Comparison of ENCODE assay signal across 8 cellular contexts in genomic region chrX:11724122-11725017, GRCh38. TPM values are rescaled to one million over a fixed set of nuclear protein-coding genes. Genes with fewer than 3 reads are reported as not detected.
DNase-seq lines count a peak whose midpoint lies in the region; ATAC-seq and TF ChIP-seq lines count a peak whose summit lies in the region.

No MANE protein-coding gene starts in this region.

- WGBS in hepatocyte (ENCODE audit: low lambda C conversion rate, missing lambda C conversion rate) = 59% methylated on average over 7 of the region's 7 CpGs

- CTCF ChIA-PET in activated CD8-positive, alpha-beta T cell treated with anti-CD3 and anti-CD28 coated beads, Interleukin-2, amount 10 ng/mL, durations not matched to agents 7 days and 5 days (lab: Charles Lee) = interaction anchor here (0.8 to 1.3 kb wide), 4 partner anchors 18 to 251 kb away, joined by 3 read pairs; no protein-coding TSS in a partner anchor

- H3K36me3 ChIP-seq in hepatocyte (replicated peaks; ENCODE audit: insufficient read depth, low read depth) = no peaks in the 10 kb centered on the region

- no peaks in the 10 kb centered on the region for H3K9me2 ChIP-seq in hepatocyte (replicated peaks; ENCODE audit: insufficient read depth)

- H3K27me3 ChIP-seq in hepatocyte = no peaks in the 10 kb centered on the region

- no peak overlapping the region for H3K4me3 ChIP-seq in hepatocyte

- H3K27ac ChIP-seq in 22Rv1 (no peak overlapping the region), hepatocyte (no peak overlapping the region)

- DNase-seq in DMS53 treated with DMSO at 0.1 percent for 48 hours (lab: John Stamatoyannopoulos, UW; ENCODE audit: unreplicated experiment) (peak; percentile 15), HT1080 (ENCODE audit: low read depth) (peak; percentile 7), hepatocyte (ENCODE audit: low spot score) (peak; percentile 13), superior temporal gyrus (ENCODE audit: extremely low spot score) (peak; percentile 38), KG1 (lab: John Stamatoyannopoulos, UW) (no peak)
- DNase-seq in activated CD8-positive, alpha-beta T cell treated with anti-CD3 and anti-CD28 coated beads, Interleukin-2, amount 10 ng/mL, durations not matched to agents 7 days and 5 days = peak; percentile 23
- DNase-seq in activated T-cell treated with anti-CD3 and anti-CD28 coated beads, Interleukin-2, amount 50 U/mL, for 1 hour = no peak

- POLR2A ChIA-PET in activated CD8-positive, alpha-beta T cell treated with anti-CD3 and anti-CD28 coated beads, Interleukin-2, amount 10 ng/mL, durations not matched to agents 7 days and 5 days (lab: Charles Lee) = no interaction called here

- TF ChIP-seq CTCF in 22Rv1 (IDR thresholded peaks at IDR 0.05) (peak; percentile 77), hepatocyte (IDR thresholded peaks at IDR 0.05; ENCODE audit: poor library complexity) (peak; percentile 60)

- H3K4me2 ChIP-seq in hepatocyte = no peak overlapping the region

- no peaks in the 10 kb centered on the region for H3K9me3 ChIP-seq in hepatocyte (ENCODE audit: low read depth)

- no peak overlapping the region for H3K4me3 Mint-ChIP-seq in activated CD8-positive, alpha-beta T cell treated with anti-CD3 and anti-CD28 coated beads, Interleukin-2, amount 10 ng/mL, durations not matched to agents 7 days and 5 days

- H2AFZ ChIP-seq in hepatocyte = no peak overlapping the region

- ATAC-seq in activated CD8-positive, alpha-beta T cell treated with anti-CD3 and anti-CD28 coated beads, Interleukin-2, amount 10 ng/mL, durations not matched to agents 7 days and 5 days = no peak

- no peaks in the 10 kb centered on the region for H3K36me3 Mint-ChIP-seq in activated CD8-positive, alpha-beta T cell treated with anti-CD3 and anti-CD28 coated beads, Interleukin-2, amount 10 ng/mL, durations not matched to agents 7 days and 5 days (ENCODE audit: low read depth)

- H3K79me2 ChIP-seq in hepatocyte = no peaks in the 10 kb centered on the region

- H3K9me3 Mint-ChIP-seq in activated CD8-positive, alpha-beta T cell treated with anti-CD3 and anti-CD28 coated beads, Interleukin-2, amount 10 ng/mL, durations not matched to agents 7 days and 5 days (ENCODE audit: insufficient read depth) = no peaks in the 10 kb centered on the region

- no peaks in the 10 kb centered on the region for H4K20me1 ChIP-seq in hepatocyte (ENCODE audit: insufficient read depth, poor library complexity, severe bottlenecking)

- no peaks in the 10 kb centered on the region for H3K4me1 ChIP-seq in hepatocyte (ENCODE audit: insufficient read depth)

- no peaks in the 10 kb centered on the region for H3K27me3 Mint-ChIP-seq in activated CD8-positive, alpha-beta T cell treated with anti-CD3 and anti-CD28 coated beads, Interleukin-2, amount 10 ng/mL, durations not matched to agents 7 days and 5 days (ENCODE audit: low read depth)

- H3K27ac Mint-ChIP-seq in activated CD8-positive, alpha-beta T cell treated with anti-CD3 and anti-CD28 coated beads, Interleukin-2, amount 10 ng/mL, durations not matched to agents 7 days and 5 days = no peak overlapping the region

- no peaks in the 10 kb centered on the region for H3K4me1 Mint-ChIP-seq in activated CD8-positive, alpha-beta T cell treated with anti-CD3 and anti-CD28 coated beads, Interleukin-2, amount 10 ng/mL, durations not matched to agents 7 days and 5 days (ENCODE audit: low read depth)

RNA-seq across cellular contexts. Expression of gene MSL3, which starts 33.7 kb away (rescaled TPM):
- 27.2 and 29.6 TPM in 2 replicates for total RNA-seq in HT1080 (2014; rRNA removed; shearing (Covaris generic))
- 25.6 and 28.9 TPM in 2 replicates for polyA plus RNA-seq in HT1080 (2015; cell fraction: cytosol; rRNA removed)
- 52.1 and 60.1 TPM in 2 replicates for polyA plus RNA-seq in HT1080 (2015; cell fraction: nucleus; rRNA removed)
- 10 to 100 TPM; 49.7 to 50.1 TPM for total RNA-seq in activated CD8-positive, alpha-beta T cell treated with anti-CD3 and anti-CD28 coated beads, Interleukin-2, amount 10 ng/mL, durations not matched to agents 7 days and 5 days
- 17.4 and 17.8 TPM in 2 replicates for total RNA-seq in hepatocyte
- polyA plus RNA-seq in hepatocyte = 13.3 and 19.7 TPM in 2 replicates

RNA-seq across cellular contexts. Expression of gene ARHGAP6, which starts 58.6 kb away (rescaled TPM):
- total RNA-seq in HT1080 (2014; rRNA removed; shearing (Covaris generic)) = 0.43 and 0.70 TPM in 2 replicates
- polyA plus RNA-seq in HT1080 (2015; cell fraction: cytosol; rRNA removed) = 0.08 and 0.11 TPM in 2 replicates
- polyA plus RNA-seq in HT1080 (2015; cell fraction: nucleus; rRNA removed) = 0.31 and 0.48 TPM in 2 replicates
- total RNA-seq in activated CD8-positive, alpha-beta T cell treated with anti-CD3 and anti-CD28 coated beads, Interleukin-2, amount 10 ng/mL, durations not matched to agents 7 days and 5 days = not detected
- 6.9 and 7.9 TPM in 2 replicates for total RNA-seq in hepatocyte
- 4.9 and 6.4 TPM in 2 replicates for polyA plus RNA-seq in hepatocyte

Comparison
In these comparisons a context has a peak if more than half of its experiments do, and no peak if none do; other contexts are left out.
1. DNase-seq: peak in DMS53 treated with DMSO at 0.1 percent for 48 hours (single experiment), HT1080 (single experiment), activated CD8-positive, alpha-beta T cell treated with anti-CD3 and anti-CD28 coated beads, Interleukin-2, amount 10 ng/mL, durations not matched to agents 7 days and 5 days (single experiment), hepatocyte (single experiment) and superior temporal gyrus (single experiment); none in KG1 (single experiment) and activated T-cell treated with anti-CD3 and anti-CD28 coated beads, Interleukin-2, amount 50 U/mL, for 1 hour (single experiment).